8 cellular contexts compared by ENCODE assay signal in the genomic region with DNA sequence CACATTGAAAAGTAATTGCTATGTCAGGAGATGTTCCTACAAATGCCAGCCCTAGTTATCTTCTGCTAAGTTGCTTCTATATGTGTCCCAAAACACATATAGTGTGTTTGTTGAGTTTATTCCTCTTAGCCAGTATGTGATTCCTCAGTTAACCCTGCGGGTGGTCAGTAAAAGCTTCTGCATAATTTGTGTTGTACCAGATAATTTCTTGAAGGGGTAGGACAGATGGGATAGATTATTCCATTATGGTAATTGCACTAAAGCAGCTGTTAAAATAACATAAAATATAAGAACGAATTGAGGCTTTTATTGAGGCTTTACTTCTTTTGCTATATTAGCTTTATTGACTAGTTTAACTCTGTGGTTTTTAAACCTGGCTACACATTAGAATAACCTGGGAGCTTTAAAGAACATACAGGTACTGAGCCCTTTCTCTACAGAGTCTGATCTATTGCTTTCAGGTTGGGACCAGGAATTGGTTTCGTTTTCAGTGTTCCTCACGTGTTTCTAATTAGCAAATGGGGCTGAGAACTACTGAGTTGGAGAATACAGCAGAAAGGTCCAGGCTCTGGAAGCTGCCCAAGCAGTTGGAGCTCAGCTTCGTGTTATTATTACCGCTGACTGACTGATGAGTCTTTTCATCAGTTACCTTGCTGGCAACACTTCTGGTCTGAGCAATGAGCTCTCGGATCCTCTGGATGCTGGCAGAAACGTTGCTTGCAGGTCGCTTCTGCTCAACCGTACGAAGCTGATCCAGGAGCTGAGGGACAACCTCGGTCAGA. TPM values are rescaled to one million over a fixed set of nuclear protein-coding genes. Genes with fewer than 3 reads are reported as not detected.
DNase-seq lines count a peak whose midpoint lies in the region; ATAC-seq and TF ChIP-seq lines count a peak whose summit lies in the region.
"Had no signal": no experiment of that assay in that cellular context is flagged by ENCODE, and none has a peak within 500 bp of the region (broad histone marks: within the 10 kb centered on the region; RNA-seq: fewer than 3 reads in every experiment).

No MANE protein-coding gene starts in this region.

- H3K27ac ChIP-seq in muscle layer of colon (ENCODE audit: low read depth, low read length) (peak overlapping the region; percentile 43), colonic mucosa (no peak overlapping the region)

- H3K4me3 ChIP-seq in muscle layer of colon (ENCODE audit: low read depth in 1 of 2, low read length in 2 of 2) (no peak overlapping the region), colonic mucosa (no peak overlapping the region)

- H3K4me1 ChIP-seq in muscle layer of colon (ENCODE audit: insufficient read depth, low read length) (peaks cover 1% of the 10 kb centered on the region), colonic mucosa (no peaks in the 10 kb centered on the region)

- DNase-seq in EH (ENCODE audit: low read depth) (peak; percentile 65), NCI-H146 treated with DMSO at 0.1 percent for 48 hours (lab: John Stamatoyannopoulos, UW; ENCODE audit: unreplicated experiment) (peak; percentile 85), colonic mucosa (no peak), HuH-7 (ENCODE audit: low spot score) (no peak)
- DNase-seq: activated CD8-positive, alpha-beta memory T cell treated with anti-CD3 and anti-CD28 coated beads for 24 hours had no signal

- ATAC-seq in SK-N-SH treated with all-trans-retinoic acid at 6 μM for 48 hours (peak; percentile 90), GM18868 (IDR thresholded peaks at IDR 0.05; ENCODE audit: unreplicated experiment) (no peak)

- H3K9ac ChIP-seq in muscle layer of colon (ENCODE audit: low read length): no peak overlapping the region
- no peak overlapping the region for H3K9ac ChIP-seq in colonic mucosa (ENCODE audit: low read depth in 2 of 2, low read length in 2 of 2)

- TF ChIP-seq CTCF in colonic mucosa (IDR thresholded peaks at IDR 0.05): no peak

- H3K36me3 ChIP-seq in muscle layer of colon (ENCODE audit: insufficient read depth, low read length) (peaks cover 89% of the 10 kb centered on the region), colonic mucosa (no peaks in the 10 kb centered on the region)

- no peaks in the 10 kb centered on the region for H3K27me3 ChIP-seq in muscle layer of colon (ENCODE audit: control insufficient read depth in 1 of 2, insufficient read depth in 2 of 2, low read length in 2 of 2)
- H3K27me3 ChIP-seq in colonic mucosa: no peaks in the 10 kb centered on the region

- H3K9me3 ChIP-seq in muscle layer of colon (ENCODE audit: low read length): no peaks in the 10 kb centered on the region
- no peaks in the 10 kb centered on the region for H3K9me3 ChIP-seq in colonic mucosa

- intact Hi-C loops in colonic mucosa (cut with DNase I): no loop called here

TF ChIP-seq in SK-N-SH treated with all-trans-retinoic acid at 6 μM for 48 hours, 23 proteins besides CTCF, POLR2A, EP300 and RAD21:
- peak; percentile 65; the same call in 1 of the 2 replicates for TF ChIP-seq TCF4 (CRISPR knock-in tag; IDR thresholded peaks at IDR 0.05; ENCODE audit: borderline replicate concordance)
- TF ChIP-seq GLIS3 (CRISPR knock-in tag; IDR thresholded peaks at IDR 0.05): no peak

RNA-seq across cellular contexts. Expression of a gene that starts 56.9 kb away (rescaled TPM):
- 1 to 10 TPM; 1.3 to 4.9 TPM for total RNA-seq in colonic mucosa

RNA-seq across cellular contexts. Expression of a gene that starts 57.1 kb away (rescaled TPM):
- total RNA-seq in colonic mucosa: 10 to 100 TPM in 1 of 2 donors, 1 to 10 TPM in 1; 7.1 to 14.9 TPM

Comparison
In these comparisons a context has a peak if more than half of its experiments do, and no peak if none do; other contexts are left out.
1. DNase-seq: peak in EH (single experiment) and NCI-H146 treated with DMSO at 0.1 percent for 48 hours (single experiment); none in colonic mucosa (single experiment) and HuH-7 (single experiment).